Comparison of ENCODE assay signal across 9 cellular contexts in the genomic region with DNA sequence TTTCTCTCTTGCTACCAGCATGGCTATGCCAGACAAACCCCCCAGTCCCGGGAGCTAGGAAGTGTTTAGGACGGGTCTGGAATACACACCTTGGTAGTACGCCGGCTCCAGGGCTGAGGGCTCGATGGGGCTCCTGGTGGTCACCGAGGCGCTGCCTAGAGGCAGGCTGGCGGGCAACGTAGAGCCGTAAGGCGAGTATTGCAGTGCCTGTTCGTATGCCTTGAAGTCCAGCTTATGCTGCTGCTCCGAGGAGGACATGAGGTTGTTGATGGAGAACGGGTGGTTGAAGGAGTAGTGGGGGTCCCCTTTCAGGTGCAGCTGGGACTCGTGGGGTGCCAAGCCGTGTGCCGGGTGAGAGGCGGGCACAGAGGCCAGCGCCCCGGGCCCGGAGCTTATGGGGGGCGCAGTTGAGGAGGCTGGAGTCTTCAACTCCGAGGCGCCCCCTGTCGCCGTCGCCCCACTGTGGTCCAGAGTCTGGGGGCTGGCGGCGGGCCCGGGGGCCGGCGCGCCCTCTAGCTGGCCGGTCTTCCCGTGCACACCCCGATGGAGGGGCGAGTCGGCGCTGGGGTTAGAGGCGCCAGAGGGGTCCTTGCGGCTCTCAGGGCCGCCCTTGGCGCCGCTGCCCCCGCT. TPM values are rescaled to one million over a fixed set of nuclear protein-coding genes. Genes with fewer than 3 reads are reported as not detected.
DNase-seq lines count a peak whose midpoint lies in the region; ATAC-seq and TF ChIP-seq lines count a peak whose summit lies in the region.
"Had no signal": no experiment of that assay in that cellular context is flagged by ENCODE, and none has a peak within 500 bp of the region (broad histone marks: within the 10 kb centered on the region; RNA-seq: fewer than 3 reads in every experiment).

No MANE protein-coding gene starts in this region.

- RAD21 ChIA-PET in HCT116 (lab: Charles Lee; ENCODE audit: low non-redundant PET in 1 of 2, low total read pairs in 2 of 2, uncharacterized antibody in 2 of 2, unreplicated experiment in 2 of 2) = no interaction called here

- H3K4me2 ChIP-seq in HCT116 (ENCODE audit: low read length) = 0 out of 2 replicates have a peak overlapping the region, but pooled peaks have one; percentile 12

- H3K9me2 ChIP-seq in HCT116 (ENCODE audit: insufficient read depth) = no peaks in the 10 kb centered on the region

- no peak overlapping the region for H3K9ac ChIP-seq in HCT116 (ENCODE audit: low read length)

- intact Hi-C loops in HCT116 (cut with micrococcal nuclease) (no loop called here), natural killer cell (cut with micrococcal nuclease) (no loop called here)

- H3K4me1 ChIP-seq in HCT116 (ENCODE audit: control insufficient read depth in 1 of 2, insufficient read depth in 2 of 2, low read length in 2 of 2) = peaks cover 4 to 18% of the 10 kb centered on the region in 2 experiments

- H3K36me3 Mint-ChIP-seq in natural killer cell = peaks cover 30% of the 10 kb centered on the region

- no peak overlapping the region for H3K27ac Mint-ChIP-seq in natural killer cell

- no peak overlapping the region for H3K4me3 ChIP-seq in HCT116 (replicated peaks in 1 of 2; ENCODE audit: low read depth in 1 of 2, low read length in 2 of 2)

- peaks cover 54 to 70% of the 10 kb centered on the region in 2 donors for H3K27me3 Mint-ChIP-seq in natural killer cell (ENCODE audit: low read depth in 2 of 2)

- no peak overlapping the region for H3K4me3 Mint-ChIP-seq in natural killer cell

- no peaks in the 10 kb centered on the region for H3K27me3 ChIP-seq in HCT116 (ENCODE audit: insufficient read depth, low read length)

- ATAC-seq in HCT116 (no peak), esophagus mucosa (peak; percentile 2), natural killer cell (no peak)

- BruUV-seq in HCT116 (replicated peaks; lab: Mats Ljungman, UMichigan) = no TSS peak

- TF ChIP-seq CTCF in HCT116 (IDR thresholded peaks at IDR 0.05 in 2 of 3, conservative IDR thresholded peaks at IDR 0.05 in 1 of 3; ENCODE audit: borderline replicate concordance in 1 of 3, insufficient read depth in 1 of 3, low read depth in 2 of 3, low read length in 2 of 3) (0 out of 6 replicates have a peak, but pooled peaks of 1 of the 3 experiments have one; percentile 8), natural killer cell (IDR thresholded peaks at IDR 0.05) (no peak)

- DNase-seq in HCT116 (ENCODE audit: low read depth, low spot score) (no peak), NCI-H345 (lab: John Stamatoyannopoulos, UW) (peak; percentile 76), retina (peak; percentile 70), HUDEP-2 (lab: John Stamatoyannopoulos, UW; ENCODE audit: unreplicated experiment in 76 of 76) (no peak), natural killer cell (no peak)
- no peak for DNase-seq in activated CD4-positive, CD25-positive, alpha-beta regulatory T cell (lab: John Stamatoyannopoulos, UW)
- DNase-seq: MM.1S; stimulated activated CD4-positive, alpha-beta T cell treated with anti-CD3 and anti-CD28 coated beads, Interleukin-2, amount 100 ng/mL, for 48 hours had no signal

- peaks cover 0 to 3% of the 10 kb centered on the region in 2 donors for H3K9me3 Mint-ChIP-seq in natural killer cell

- H3K79me2 ChIP-seq in HCT116 (ENCODE audit: insufficient read depth, low read length) = no peaks in the 10 kb centered on the region

- TF ChIP-seq POLR2A in HCT116 (IDR thresholded peaks at IDR 0.05; ENCODE audit: borderline replicate concordance, extremely low read depth, insufficient read depth, insufficient read length) = no peak

- H4K20me1 ChIP-seq in HCT116 (ENCODE audit: insufficient read depth) = no peaks in the 10 kb centered on the region

- H3K36me3 ChIP-seq in HCT116 (ENCODE audit: control insufficient read depth in 1 of 2, insufficient read depth in 2 of 2, low read length in 2 of 2) = no peaks in the 10 kb centered on the region

- H3K27ac ChIP-seq in HCT116 (ENCODE audit: low read depth, low read length) = no peak overlapping the region

- no peak overlapping the region for H2AFZ ChIP-seq in HCT116 (ENCODE audit: low read depth, low read length, poor library complexity, severe bottlenecking)

- peaks cover 0 to 5% of the 10 kb centered on the region in 2 donors for H3K4me1 Mint-ChIP-seq in natural killer cell

- CTCF ChIA-PET in HCT116 (lab: Charles Lee) = no interaction called here

- H3K9me3 ChIP-seq in HCT116 (ENCODE audit: control insufficient read depth in 1 of 2, insufficient read depth in 1 of 2, low read depth in 1 of 2, low read length in 2 of 2) = no peaks in the 10 kb centered on the region

- TF ChIP-seq RAD21 in HCT116 (IDR thresholded peaks at IDR 0.05; ENCODE audit: low read depth) = no peak

- POLR2A ChIA-PET in HCT116 (lab: Charles Lee) = no interaction called here

TF ChIP-seq in HCT116, 20 proteins besides CTCF, POLR2A, EP300 and RAD21:
- no peak for TF ChIP-seq FOSL1 (IDR thresholded peaks at IDR 0.05; ENCODE audit: low read depth)
- TF ChIP-seq, protein P1, sequence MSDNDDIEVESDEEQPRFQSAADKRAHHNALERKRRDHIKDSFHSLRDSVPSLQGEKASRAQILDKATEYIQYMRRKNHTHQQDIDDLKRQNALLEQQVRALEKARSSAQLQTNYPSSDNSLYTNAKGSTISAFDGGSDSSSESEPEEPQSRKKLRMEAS (IDR thresholded peaks at IDR 0.05) = no peak
- TF ChIP-seq EZH2phosphoT487 (IDR thresholded peaks at IDR 0.05; ENCODE audit: borderline replicate concordance) = no peak
- TF ChIP-seq YY1 (IDR thresholded peaks at IDR 0.05; ENCODE audit: extremely low read depth, insufficient replicate concordance, low read depth, low read length) = no peak
- TF ChIP-seq, protein P2, sequence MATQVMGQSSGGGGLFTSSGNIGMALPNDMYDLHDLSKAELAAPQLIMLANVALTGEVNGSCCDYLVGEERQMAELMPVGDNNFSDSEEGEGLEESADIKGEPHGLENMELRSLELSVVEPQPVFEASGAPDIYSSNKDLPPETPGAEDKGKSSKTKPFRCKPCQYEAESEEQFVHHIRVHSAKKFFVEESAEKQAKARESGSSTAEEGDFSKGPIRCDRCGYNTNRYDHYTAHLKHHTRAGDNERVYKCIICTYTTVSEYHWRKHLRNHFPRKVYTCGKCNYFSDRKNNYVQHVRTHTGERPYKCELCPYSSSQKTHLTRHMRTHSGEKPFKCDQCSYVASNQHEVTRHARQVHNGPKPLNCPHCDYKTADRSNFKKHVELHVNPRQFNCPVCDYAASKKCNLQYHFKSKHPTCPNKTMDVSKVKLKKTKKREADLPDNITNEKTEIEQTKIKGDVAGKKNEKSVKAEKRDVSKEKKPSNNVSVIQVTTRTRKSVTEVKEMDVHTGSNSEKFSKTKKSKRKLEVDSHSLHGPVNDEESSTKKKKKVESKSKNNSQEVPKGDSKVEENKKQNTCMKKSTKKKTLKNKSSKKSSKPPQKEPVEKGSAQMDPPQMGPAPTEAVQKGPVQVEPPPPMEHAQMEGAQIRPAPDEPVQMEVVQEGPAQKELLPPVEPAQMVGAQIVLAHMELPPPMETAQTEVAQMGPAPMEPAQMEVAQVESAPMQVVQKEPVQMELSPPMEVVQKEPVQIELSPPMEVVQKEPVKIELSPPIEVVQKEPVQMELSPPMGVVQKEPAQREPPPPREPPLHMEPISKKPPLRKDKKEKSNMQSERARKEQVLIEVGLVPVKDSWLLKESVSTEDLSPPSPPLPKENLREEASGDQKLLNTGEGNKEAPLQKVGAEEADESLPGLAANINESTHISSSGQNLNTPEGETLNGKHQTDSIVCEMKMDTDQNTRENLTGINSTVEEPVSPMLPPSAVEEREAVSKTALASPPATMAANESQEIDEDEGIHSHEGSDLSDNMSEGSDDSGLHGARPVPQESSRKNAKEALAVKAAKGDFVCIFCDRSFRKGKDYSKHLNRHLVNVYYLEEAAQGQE (IDR thresholded peaks at IDR 0.05; ENCODE audit: low read depth) = no peak
- TF ChIP-seq SRF (IDR thresholded peaks at IDR 0.05; ENCODE audit: low read depth) = no peak
- TF ChIP-seq EZH2 (IDR thresholded peaks at IDR 0.05) = no peak
- no peak for TF ChIP-seq POLR2AphosphoS5 (IDR thresholded peaks at IDR 0.05; ENCODE audit: low read depth, low read length)
- TF ChIP-seq ELF1 (IDR thresholded peaks at IDR 0.05; ENCODE audit: borderline replicate concordance, low read depth) = no peak
- no peak for TF ChIP-seq CBX3 (IDR thresholded peaks at IDR 0.05; ENCODE audit: low read depth)
- no peak for TF ChIP-seq ZNF274 (IDR thresholded peaks at IDR 0.05; ENCODE audit: low read depth, low read length)
- TF ChIP-seq EGR1 (IDR thresholded peaks at IDR 0.05; ENCODE audit: low read depth) = no peak
- TF ChIP-seq TCF7L2 (IDR thresholded peaks at IDR 0.05; ENCODE audit: borderline replicate concordance, extremely low read depth, insufficient read depth, insufficient read length) = no peak
- TF ChIP-seq ZFX (IDR thresholded peaks at IDR 0.05) = no peak
TF ChIP-seq in HCT116: peak in this region for 0.

RNA-seq across cellular contexts. Expression of a gene that starts 3.6 kb away (rescaled TPM):
- total RNA-seq in HCT116 (2021; ENCODE audit: unreplicated experiment) (1.3 TPM), esophagus mucosa (14.6 TPM), natural killer cell (not detected)
- 0.48 and 0.59 TPM in 2 replicates for polyA plus RNA-seq in HCT116 (2012)

RNA-seq across cellular contexts. Expression of a gene that starts 4.0 kb away (rescaled TPM):
- total RNA-seq in HCT116 (2021; ENCODE audit: unreplicated experiment) (0.10 TPM), esophagus mucosa (1.3 TPM), natural killer cell (not detected)
- polyA plus RNA-seq in HCT116 (2012) = not detected in 2 replicates

Comparison
In these comparisons a context has a peak if more than half of its experiments do, and no peak if none do; other contexts are left out.
1. DNase-seq: peak in NCI-H345 (single experiment) and retina (single experiment); none in HCT116 (single experiment), HUDEP-2 (0 of 76), natural killer cell (single experiment) and activated CD4-positive, CD25-positive, alpha-beta regulatory T cell (0 of 4).